In the genomic region with DNA sequence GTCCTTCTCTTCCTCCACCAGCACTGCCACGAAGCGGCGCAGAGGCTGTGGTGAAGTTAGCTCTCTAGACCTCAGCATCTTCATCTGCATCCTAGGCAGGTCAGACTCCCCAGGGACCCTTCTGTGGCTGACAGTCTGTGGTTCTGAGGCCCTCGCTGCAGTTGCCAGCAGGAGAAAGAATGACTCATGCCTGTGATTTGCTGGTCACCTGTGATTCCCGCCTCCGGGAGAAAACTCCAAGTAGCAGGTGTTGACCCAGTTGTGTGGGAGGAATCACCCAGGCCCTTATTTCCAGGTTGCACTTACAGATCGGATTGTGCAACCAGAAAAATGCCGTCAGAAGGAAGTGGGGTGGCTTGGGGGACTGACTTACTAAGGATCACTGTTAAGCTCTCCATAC, we compare ENCODE assay signal across 8 cellular contexts.
DNase-seq lines count a peak whose midpoint lies in the region; ATAC-seq and TF ChIP-seq lines count a peak whose summit lies in the region.

No MANE protein-coding gene starts in this region.

- ATAC-seq in GM21360 (IDR thresholded peaks at IDR 0.05; ENCODE audit: unreplicated experiment) (peak; percentile 71), HG03442 (IDR thresholded peaks at IDR 0.05; ENCODE audit: unreplicated experiment) (peak; percentile 63)

- H3K27ac ChIP-seq in sigmoid colon, result no peak overlapping the region

- intact Hi-C loops in sigmoid colon (cut with DNase I), result no loop called here

- TF ChIP-seq EP300 in sigmoid colon (IDR thresholded peaks at IDR 0.05), result no peak

- H3K4me3 Mint-ChIP-seq in activated T-cell treated with anti-CD3 and anti-CD28 coated beads, Interleukin-2, amount 50 U/mL, for 24 hours, result no peak overlapping the region

- peaks cover 61% of the 10 kb centered on the region for H3K36me3 Mint-ChIP-seq in activated T-cell treated with anti-CD3 and anti-CD28 coated beads, Interleukin-2, amount 50 U/mL, for 24 hours (ENCODE audit: low read depth)

- peaks cover 0 to 25% (median 19%) of the 10 kb centered on the region in 4 donors for H3K4me1 ChIP-seq in sigmoid colon

- H3K27me3 ChIP-seq in sigmoid colon, result no peaks in the 10 kb centered on the region

- H3K36me3 ChIP-seq in sigmoid colon, result no peaks in the 10 kb centered on the region

- no peak for TF ChIP-seq POLR2A in sigmoid colon (IDR thresholded peaks at IDR 0.05)

- peaks cover 31% of the 10 kb centered on the region for H3K4me1 Mint-ChIP-seq in activated T-cell treated with anti-CD3 and anti-CD28 coated beads, Interleukin-2, amount 50 U/mL, for 24 hours (ENCODE audit: low read depth)

- H3K27me3 Mint-ChIP-seq in activated T-cell treated with anti-CD3 and anti-CD28 coated beads, Interleukin-2, amount 50 U/mL, for 24 hours, result no peaks in the 10 kb centered on the region

- H3K9me3 ChIP-seq in sigmoid colon, result no peaks in the 10 kb centered on the region

- WGBS in sigmoid colon, 2 donors, result 57 to 68% methylated on average over 8 of the region's 8 CpGs

- DNase-seq in GM10266 (ENCODE audit: extremely low spot score), result peak; percentile 34
- DNase-seq in epithelial cell of esophagus (ENCODE audit: low read depth), result peak; percentile 84
- DNase-seq in activated T-cell treated with anti-CD3 and anti-CD28 coated beads, Interleukin-2, amount 50 U/mL, for 24 hours, result no peak
- DNase-seq in sigmoid colon, result no peak
- no peak for DNase-seq in D341Med (ENCODE audit: low spot score)
- no peak for DNase-seq in putamen (ENCODE audit: low spot score)

- no peak overlapping the region for H3K4me3 ChIP-seq in epithelial cell of esophagus (ENCODE audit: low read length)
- H3K4me3 ChIP-seq in sigmoid colon, result no peak overlapping the region

- H3K9me3 Mint-ChIP-seq in activated T-cell treated with anti-CD3 and anti-CD28 coated beads, Interleukin-2, amount 50 U/mL, for 24 hours, result no peaks in the 10 kb centered on the region

- no peak overlapping the region for H3K27ac Mint-ChIP-seq in activated T-cell treated with anti-CD3 and anti-CD28 coated beads, Interleukin-2, amount 50 U/mL, for 24 hours

- TF ChIP-seq CTCF in GM10266 (IDR thresholded peaks at IDR 0.05; ENCODE audit: control insufficient read depth, insufficient read depth, low read depth, missing control alignments), result peak; percentile 15
- TF ChIP-seq CTCF in epithelial cell of esophagus (IDR thresholded peaks at IDR 0.05; ENCODE audit: insufficient read depth, low read depth, low read length, missing control alignments), result no peak
- no peak for TF ChIP-seq CTCF in sigmoid colon (IDR thresholded peaks at IDR 0.05)

Comparison
In these comparisons a context has a peak if more than half of its experiments do, and no peak if none do; other contexts are left out.
1. DNase-seq: peak in GM10266 (single experiment) and epithelial cell of esophagus (single experiment); none in activated T-cell treated with anti-CD3 and anti-CD28 coated beads, Interleukin-2, amount 50 U/mL, for 24 hours (single experiment), sigmoid colon (single experiment), D341Med (single experiment) and putamen (single experiment).